In the genomic region with DNA sequence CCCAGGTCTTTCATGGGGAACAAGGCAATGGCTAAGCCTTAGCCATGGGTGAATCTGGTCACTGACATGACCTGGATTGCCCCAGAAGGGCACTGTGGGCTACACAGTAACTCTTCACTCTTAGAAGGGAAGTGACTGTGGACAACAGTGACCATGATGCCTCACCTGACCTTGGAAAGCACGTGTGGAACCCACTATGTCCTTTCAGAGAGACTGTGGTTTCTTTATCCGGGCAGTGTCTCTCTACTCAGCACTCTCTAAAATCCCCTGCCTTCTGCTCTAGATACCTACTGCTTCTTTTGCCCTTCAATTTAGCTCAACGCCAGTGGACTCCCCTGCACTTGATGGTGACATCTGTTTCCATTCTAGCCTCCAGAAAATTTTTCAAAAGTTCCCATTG, we compare ENCODE assay signal across 31 cellular contexts.
"Had no signal": no experiment of that assay in that cellular context is flagged by ENCODE, and none has a peak within 500 bp of the region (broad histone marks: within the 10 kb centered on the region; RNA-seq: fewer than 3 reads in every experiment).

No MANE protein-coding gene starts in this region.

- ATAC-seq: activated naive CD4-positive, alpha-beta T cell treated with anti-CD3 and anti-CD28 coated beads, Interleukin-2, amount 50 U/mL, for 72 hours; activated naive CD8-positive, alpha-beta T cell treated with anti-CD3 and anti-CD28 coated beads, Interleukin-2, amount 50 U/mL, for 24 hours; activated T-cell treated with anti-CD3 and anti-CD28 coated beads, Interleukin-2, amount 50 U/mL, for 4 hours; activated T-cell treated with anti-CD3 and anti-CD28 coated beads, Interleukin-2, amount 50 U/mL, for 72 hours; activated T-helper 17 cell treated with anti-CD3 and anti-CD28 coated beads, Interleukin-2, amount 50 U/mL, for 72 hours; body of pancreas had no signal

- DNase-seq: activated effector memory CD4-positive, alpha-beta T cell treated with anti-CD3 and anti-CD28 coated beads, Interleukin-2, amount 50 U/mL, for 16 hours; activated gamma-delta T cell; activated gamma-delta T cell treated with Interleukin-2 at 50 U/mL for 16 hours; activated naive CD4-positive, alpha-beta T cell; activated naive CD4-positive, alpha-beta T cell treated with anti-CD3 and anti-CD28 coated beads for 36 hours; activated naive CD4-positive, alpha-beta T cell treated with anti-CD3 and anti-CD28 coated beads, Interleukin-2, amount 10 ng/mL, durations not matched to agents 7 days and 5 days; activated naive CD4-positive, alpha-beta T cell treated with anti-CD3 and anti-CD28 coated beads, Interleukin-2, amount 50 U/mL, for 16 hours; activated naive CD4-positive, alpha-beta T cell treated with Interleukin-2 at 50 U/mL for 16 hours; activated naive CD8-positive, alpha-beta T cell treated with anti-CD3 and anti-CD28 coated beads for 36 hours; activated naive CD8-positive, alpha-beta T cell treated with anti-CD3 and anti-CD28 coated beads, Interleukin-2, amount 10 ng/mL, durations not matched to agents 7 days and 5 days; activated naive CD8-positive, alpha-beta T cell treated with anti-CD3 and anti-CD28 coated beads, Interleukin-2, amount 50 U/mL, for 24 hours; activated T-cell treated with anti-CD3 and anti-CD28 coated beads, Interleukin-2, amount 50 U/mL, for 1 hour; activated T-cell treated with anti-CD3 and anti-CD28 coated beads, Interleukin-2, amount 50 U/mL, for 24 hours; activated T-cell treated with anti-CD3 and anti-CD28 coated beads, Interleukin-2, amount 50 U/mL, for 4 hours; activated T-cell treated with anti-CD3 and anti-CD28 coated beads, Interleukin-2, amount 50 U/mL, for 48 hours; activated T-cell treated with anti-CD3 and anti-CD28 coated beads, Interleukin-2, amount 50 U/mL, for 72 hours; adrenal gland; amniotic stem cell; amygdala; anterior cingulate cortex; aorta; body of pancreas; brain microvascular endothelial cell; caudate nucleus; central memory CD4-positive, alpha-beta T cell; cerebellar nuclear complex had no signal

- H3K4me3 ChIP-seq: adrenal gland, ascending aorta, body of pancreas, breast epithelium, cardiac muscle cell had no signal

- H3K36me3 ChIP-seq: adrenal gland, ascending aorta, brain microvascular endothelial cell, breast epithelium, cardiac muscle cell had no signal

- H3K9me3 ChIP-seq: adrenal gland, body of pancreas had no signal

- H3K27me3 ChIP-seq: adrenal gland, ascending aorta, body of pancreas, brain microvascular endothelial cell, breast epithelium, cardiac muscle cell had no signal

- H3K27ac ChIP-seq: adrenal gland, ascending aorta, body of pancreas, brain microvascular endothelial cell, breast epithelium, cardiac muscle cell had no signal

- H3K4me1 ChIP-seq: adrenal gland, ascending aorta, body of pancreas, breast epithelium had no signal
